Comparison of ENCODE assay signal across 12 cellular contexts in the genomic region with DNA sequence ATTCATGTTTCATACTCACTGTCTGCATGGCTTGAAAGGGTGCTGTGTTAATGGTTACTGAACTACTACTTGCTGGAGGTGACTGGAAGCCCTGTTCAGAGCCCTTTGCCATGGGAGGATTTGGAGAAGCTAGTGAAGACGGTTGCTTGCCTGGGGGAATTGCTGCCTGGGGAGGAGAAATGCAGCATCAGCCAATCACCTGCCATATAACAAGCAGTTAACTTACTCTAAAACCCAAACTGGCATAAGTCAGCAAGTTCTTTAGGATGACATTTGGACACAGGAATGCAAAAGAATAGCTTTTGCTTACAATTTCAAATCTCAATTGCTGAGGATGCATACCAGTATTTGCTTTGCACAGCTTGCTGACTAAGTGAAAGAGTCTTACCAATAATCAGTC. TPM values are rescaled to one million over a fixed set of nuclear protein-coding genes. Genes with fewer than 3 reads are reported as not detected.
DNase-seq lines count a peak whose midpoint lies in the region; ATAC-seq, FAIRE-seq and TF ChIP-seq lines count a peak whose summit lies in the region.
"Had no signal": no experiment of that assay in that cellular context is flagged by ENCODE, and none has a peak within 500 bp of the region (broad histone marks: within the 10 kb centered on the region; RNA-seq: fewer than 3 reads in every experiment).

No MANE protein-coding gene starts in this region.

- no peak for TF ChIP-seq CTCF in A673 (conservative IDR thresholded peaks at IDR 0.05; ENCODE audit: low read depth, low read length)
- TF ChIP-seq CTCF in HFFc6 (IDR thresholded peaks at IDR 0.05): no peak
- TF ChIP-seq CTCF in astrocyte (IDR thresholded peaks at IDR 0.05; ENCODE audit: insufficient read depth, low read depth, low read length): no peak
- TF ChIP-seq CTCF in hepatocyte (IDR thresholded peaks at IDR 0.05; ENCODE audit: poor library complexity): no peak
- TF ChIP-seq CTCF in nephron progenitor cell (IDR thresholded peaks at IDR 0.05): no peak
- TF ChIP-seq CTCF in stomach (IDR thresholded peaks at IDR 0.05): no peak

- TF ChIP-seq EP300 in stomach (IDR thresholded peaks at IDR 0.05): no peak

- intact Hi-C loops in A673 (cut with micrococcal nuclease; ENCODE audit: unreplicated experiment): no loop called here
- intact Hi-C loops in stomach (cut with DNase I; ENCODE audit: low total_unique reads): no loop called here
- intact Hi-C loops in left cardiac atrium (cut with DNase I): no loop called here

- FAIRE-seq in astrocyte (lab: Jason Lieb, UNC): peak; percentile 87

- peaks cover 45% of the 10 kb centered on the region for H3K36me3 Mint-ChIP-seq in HFFc6 (ENCODE audit: low read depth)
- peaks cover 6% of the 10 kb centered on the region for H3K36me3 Mint-ChIP-seq in astrocyte (ENCODE audit: low read depth, unreplicated experiment)
- H3K36me3 Mint-ChIP-seq in nephron progenitor cell (ENCODE audit: low read depth): peaks cover 53% of the 10 kb centered on the region

- H3K27ac Mint-ChIP-seq in HFFc6 (peak overlapping the region; percentile 80), astrocyte (ENCODE audit: unreplicated experiment) (peak overlapping the region; percentile 95), nephron progenitor cell (no peak overlapping the region)

- no peak overlapping the region for H3K4me3 ChIP-seq in A673 (ENCODE audit: low read depth, low read length, poor library complexity, severe bottlenecking)
- no peak overlapping the region for H3K4me3 ChIP-seq in astrocyte (ENCODE audit: insufficient read depth, low read depth, low read length)
- no peak overlapping the region for H3K4me3 ChIP-seq in hepatocyte
- no peak overlapping the region for H3K4me3 ChIP-seq in stomach
- H3K4me3 ChIP-seq: thyroid gland had no signal

- peaks cover 6% of the 10 kb centered on the region for H3K36me3 ChIP-seq in A673 (ENCODE audit: insufficient read depth, low read length, poor library complexity, severe bottlenecking)
- peaks cover 66% of the 10 kb centered on the region for H3K36me3 ChIP-seq in astrocyte (ENCODE audit: insufficient read depth, low read length)
- H3K36me3 ChIP-seq in hepatocyte (replicated peaks; ENCODE audit: insufficient read depth, low read depth): no peaks in the 10 kb centered on the region
- H3K36me3 ChIP-seq in stomach: peaks cover 19 to 89% (median 79%) of the 10 kb centered on the region in 4 donors

- TF ChIP-seq POLR2A in stomach (IDR thresholded peaks at IDR 0.05): no peak

- BruUV-seq in A673 (replicated peaks; lab: Mats Ljungman, UMichigan): no TSS peak

- ATAC-seq in HG03280 (IDR thresholded peaks at IDR 0.05; ENCODE audit: unreplicated experiment) (no peak), left cardiac atrium (no peak)

- CTCF ChIA-PET in A673 (lab: Charles Lee): no interaction called here

- H3K9me2 ChIP-seq in hepatocyte (replicated peaks; ENCODE audit: insufficient read depth): no peaks in the 10 kb centered on the region

- H2AFZ ChIP-seq in astrocyte (ENCODE audit: low read depth, low read length) (no peak overlapping the region), hepatocyte (no peak overlapping the region)

- H3K79me2 ChIP-seq in astrocyte (ENCODE audit: insufficient read depth, low read length): peaks cover 13% of the 10 kb centered on the region
- no peaks in the 10 kb centered on the region for H3K79me2 ChIP-seq in hepatocyte

- H3K27me3 ChIP-seq in A673 (replicated peaks; ENCODE audit: insufficient read depth, low read depth, low read length, poor library complexity) (no peaks in the 10 kb centered on the region), astrocyte (ENCODE audit: insufficient read depth, low read length) (no peaks in the 10 kb centered on the region), hepatocyte (no peaks in the 10 kb centered on the region), stomach (no peaks in the 10 kb centered on the region)
- H3K27me3 ChIP-seq: thyroid gland had no signal

- no peaks in the 10 kb centered on the region for H3K4me1 ChIP-seq in A673 (ENCODE audit: insufficient read depth, low read length, poor library complexity, severe bottlenecking)
- H3K4me1 ChIP-seq in astrocyte (ENCODE audit: insufficient read depth, low read length): peaks cover 3% of the 10 kb centered on the region
- no peaks in the 10 kb centered on the region for H3K4me1 ChIP-seq in hepatocyte (ENCODE audit: insufficient read depth)
- no peaks in the 10 kb centered on the region for H3K4me1 ChIP-seq in stomach
- H3K4me1 ChIP-seq: thyroid gland had no signal

- H3K27me3 Mint-ChIP-seq in HFFc6 (ENCODE audit: insufficient read depth): no peaks in the 10 kb centered on the region
- no peaks in the 10 kb centered on the region for H3K27me3 Mint-ChIP-seq in astrocyte (ENCODE audit: low read depth, unreplicated experiment)
- no peaks in the 10 kb centered on the region for H3K27me3 Mint-ChIP-seq in nephron progenitor cell (ENCODE audit: low read depth, poor library complexity)

- H3K9me3 Mint-ChIP-seq in HFFc6 (no peaks in the 10 kb centered on the region), astrocyte (ENCODE audit: unreplicated experiment) (no peaks in the 10 kb centered on the region), nephron progenitor cell (no peaks in the 10 kb centered on the region)

- DNase-seq in A673 (ENCODE audit: low spot score) (peak; percentile 61), HFFc6 (peak; percentile 88), astrocyte (ENCODE audit: low read depth) (peak; percentile 79), hepatocyte (ENCODE audit: low spot score) (peak; percentile 5), nephron progenitor cell (no peak), stomach (no peak), left cardiac atrium (no peak)
- DNase-seq: anterior cingulate cortex, DND-41, thyroid gland had no signal

- H3K27ac ChIP-seq in A673 (ENCODE audit: low read depth, low read length, poor library complexity, severe bottlenecking) (no peak overlapping the region), astrocyte (ENCODE audit: low read depth, low read length) (no peak overlapping the region), hepatocyte (peak overlapping the region; percentile 29), stomach (no peak overlapping the region)
- H3K27ac ChIP-seq: thyroid gland, VCaP had no signal

- peak overlapping the region; percentile 63 for H3K4me3 Mint-ChIP-seq in HFFc6
- no peak overlapping the region for H3K4me3 Mint-ChIP-seq in astrocyte (ENCODE audit: unreplicated experiment)
- H3K4me3 Mint-ChIP-seq in nephron progenitor cell: no peak overlapping the region

- H4K20me1 ChIP-seq in astrocyte (ENCODE audit: insufficient read depth, low read length) (no peaks in the 10 kb centered on the region), hepatocyte (ENCODE audit: insufficient read depth, poor library complexity, severe bottlenecking) (no peaks in the 10 kb centered on the region)

- peaks cover 30% of the 10 kb centered on the region for H3K4me1 Mint-ChIP-seq in HFFc6 (ENCODE audit: low read depth)
- peaks cover 14% of the 10 kb centered on the region for H3K4me1 Mint-ChIP-seq in astrocyte (ENCODE audit: low read depth, unreplicated experiment)
- no peaks in the 10 kb centered on the region for H3K4me1 Mint-ChIP-seq in nephron progenitor cell

- WGBS in hepatocyte (ENCODE audit: low lambda C conversion rate, missing lambda C conversion rate): 40% methylated on average over 1 of the region's 1 CpG
- WGBS in stomach, 5 donors: 60 to 91% (median 73%) methylated on average over 1 of the region's 1 CpG

- H3K9ac ChIP-seq in astrocyte (ENCODE audit: low read length): no peak overlapping the region

- H3K9me3 ChIP-seq in A673 (ENCODE audit: low read depth, low read length, poor library complexity, severe bottlenecking) (no peaks in the 10 kb centered on the region), astrocyte (ENCODE audit: insufficient read depth, low read depth, low read length) (no peaks in the 10 kb centered on the region), hepatocyte (ENCODE audit: low read depth) (no peaks in the 10 kb centered on the region), stomach (no peaks in the 10 kb centered on the region)
- H3K9me3 ChIP-seq: thyroid gland had no signal

- POLR2A ChIA-PET in A673 (lab: Charles Lee; ENCODE audit: low non-redundant PET): no interaction called here

- H3K4me2 ChIP-seq in astrocyte (ENCODE audit: low read length) (no peak overlapping the region), hepatocyte (no peak overlapping the region)

RNA-seq across cellular contexts. Expression of a gene that starts 23.4 kb away (rescaled TPM):
- total RNA-seq in A673 (2021) (37.9 and 42.7 TPM in 2 replicates), astrocyte (39.2 and 41.0 TPM in 2 replicates), hepatocyte (26.3 and 31.6 TPM in 2 replicates), stomach (100 to 1,000 TPM in 1 of 5 donors, 10 to 100 TPM in 4; 15.8 to 184 (median 64.9) TPM), left cardiac atrium (10 to 100 TPM; 21.9 to 28.5 TPM)
- 10 to 100 TPM; 44.4 to 53.3 (median 44.7) TPM for total RNA-seq in HFFc6 (2021; fragmentation: NEBNext Ultra II Directional; extraction: Animal tissue kit (Norgen Biotek cat#: 25700))
- polyA plus RNA-seq in hepatocyte (7.2 and 7.3 TPM in 2 replicates), stomach (10 to 100 TPM in 2 of 3 donors, 1 to 10 TPM in 1; 8.9 to 14.8 (median 13.5) TPM)

RNA-seq across cellular contexts. Expression of a gene that starts 35.7 kb away (rescaled TPM):
- 16.4 and 16.7 TPM in 2 replicates for total RNA-seq in A673 (2021)
- 10 to 100 TPM; 13.3 to 21.4 (median 19.1) TPM for total RNA-seq in HFFc6 (2021; fragmentation: NEBNext Ultra II Directional; extraction: Animal tissue kit (Norgen Biotek cat#: 25700))
- total RNA-seq in astrocyte: 20.2 and 23.1 TPM in 2 replicates
- 25.4 and 30.7 TPM in 2 replicates for total RNA-seq in hepatocyte
- polyA plus RNA-seq in hepatocyte: 19.0 and 23.0 TPM in 2 replicates
- total RNA-seq in stomach: 100 to 1,000 TPM in 2 of 5 donors, 10 to 100 TPM in 3; 22.0 to 154 (median 39.3) TPM
- polyA plus RNA-seq in stomach: 10 to 100 TPM in 1 of 3 donors, 1 to 10 TPM in 2; 6.7 to 13.4 (median 8.7) TPM
- total RNA-seq in left cardiac atrium: 10 to 100 TPM; 17.9 to 20.9 TPM

Comparison
In these comparisons a context has a peak if more than half of its experiments do, and no peak if none do; other contexts are left out.
1. DNase-seq: peak in A673 (single experiment), HFFc6 (single experiment), astrocyte (single experiment) and hepatocyte (single experiment); none in nephron progenitor cell (single experiment), stomach (single experiment) and left cardiac atrium (single experiment).